ENCODE assay signal across 14 cellular contexts in genomic region chr12:96811083-96811482, GRCh38.
DNase-seq lines count a peak whose midpoint lies in the region; ATAC-seq and TF ChIP-seq lines count a peak whose summit lies in the region.
"Had no signal": no experiment of that assay in that cellular context is flagged by ENCODE, and none has a peak within 500 bp of the region (broad histone marks: within the 10 kb centered on the region; RNA-seq: fewer than 3 reads in every experiment).

No MANE protein-coding gene starts in this region.

- intact Hi-C loops in body of pancreas (cut with DNase I) = no loop called here

- H2AFZ ChIP-seq in Karpas-422 (ENCODE audit: low read length) = no peak overlapping the region

- 33 to 38% methylated on average over 3 of the region's 3 CpGs for WGBS in body of pancreas, 2 donors

- no peaks in the 10 kb centered on the region for H3K27me3 ChIP-seq in adipocyte (replicated peaks; ENCODE audit: control insufficient read depth, insufficient read depth, low read length)
- no peaks in the 10 kb centered on the region for H3K27me3 ChIP-seq in kidney epithelial cell (ENCODE audit: control insufficient read depth, insufficient read depth, low read length)
- H3K27me3 ChIP-seq in Karpas-422 (ENCODE audit: low read length) = no peaks in the 10 kb centered on the region
- H3K27me3 ChIP-seq in body of pancreas = no peaks in the 10 kb centered on the region
- H3K27me3 ChIP-seq: pancreas, transverse colon had no signal

- no peak overlapping the region for H3K9ac ChIP-seq in adipocyte (ENCODE audit: low read length)
- no peak overlapping the region for H3K9ac ChIP-seq in Karpas-422 (ENCODE audit: low read length)

- peaks cover 2% of the 10 kb centered on the region for H3K27me3 Mint-ChIP-seq in osteocyte (ENCODE audit: unreplicated experiment)
- H3K27me3 Mint-ChIP-seq: activated CD4-positive, alpha-beta T cell treated with anti-CD3 and anti-CD28 coated beads, Interleukin-2, amount 10 ng/mL, durations not matched to agents 24 days and 14 days had no signal

- H3K9me2 ChIP-seq in Karpas-422 (replicated peaks; ENCODE audit: insufficient read depth, low read length) = no peaks in the 10 kb centered on the region

- H3K4me2 ChIP-seq in Karpas-422 (ENCODE audit: low read depth, low read length, poor library complexity, severe bottlenecking) = no peak overlapping the region

- no peak overlapping the region for H3K27ac Mint-ChIP-seq in osteocyte (ENCODE audit: unreplicated experiment)
- H3K27ac Mint-ChIP-seq: activated CD4-positive, alpha-beta T cell treated with anti-CD3 and anti-CD28 coated beads, Interleukin-2, amount 10 ng/mL, durations not matched to agents 24 days and 14 days; activated naive CD4-positive, alpha-beta T cell treated with anti-CD3 and anti-CD28 coated beads, Interleukin-2, amount 50 U/mL, for 72 hours; CD8-positive, alpha-beta memory T cell; endodermal cell had no signal

- H3K4me1 ChIP-seq in adipocyte (ENCODE audit: control insufficient read depth, insufficient read depth, low read length) (no peaks in the 10 kb centered on the region), Karpas-422 (ENCODE audit: low read length) (no peaks in the 10 kb centered on the region), body of pancreas (no peaks in the 10 kb centered on the region)
- H3K4me1 ChIP-seq: pancreas, transverse colon had no signal

- no peaks in the 10 kb centered on the region for H3K36me3 Mint-ChIP-seq in osteocyte (ENCODE audit: unreplicated experiment)
- H3K36me3 Mint-ChIP-seq: activated naive CD4-positive, alpha-beta T cell treated with anti-CD3 and anti-CD28 coated beads, Interleukin-2, amount 50 U/mL, for 72 hours; CD8-positive, alpha-beta memory T cell had no signal

- peaks cover 8% of the 10 kb centered on the region for H3K9me3 Mint-ChIP-seq in osteocyte (ENCODE audit: unreplicated experiment)
- H3K9me3 Mint-ChIP-seq: activated CD4-positive, alpha-beta T cell treated with anti-CD3 and anti-CD28 coated beads, Interleukin-2, amount 10 ng/mL, durations not matched to agents 24 days and 14 days; activated naive CD4-positive, alpha-beta T cell treated with anti-CD3 and anti-CD28 coated beads, Interleukin-2, amount 50 U/mL, for 72 hours; endodermal cell had no signal

- H3K4me1 Mint-ChIP-seq in osteocyte (ENCODE audit: unreplicated experiment) = no peaks in the 10 kb centered on the region
- H3K4me1 Mint-ChIP-seq: activated CD4-positive, alpha-beta T cell treated with anti-CD3 and anti-CD28 coated beads, Interleukin-2, amount 10 ng/mL, durations not matched to agents 24 days and 14 days; CD8-positive, alpha-beta memory T cell had no signal

- H3K4me3 ChIP-seq in adipocyte (ENCODE audit: low read length) = no peak overlapping the region
- no peak overlapping the region for H3K4me3 ChIP-seq in kidney epithelial cell (ENCODE audit: low read depth, low read length)
- H3K4me3 ChIP-seq in Karpas-422 (ENCODE audit: low read length) = no peak overlapping the region
- H3K4me3 ChIP-seq in body of pancreas = no peak overlapping the region
- H3K4me3 ChIP-seq: pancreas, transverse colon had no signal

- H3K79me2 ChIP-seq in Karpas-422 (ENCODE audit: low read length) = no peaks in the 10 kb centered on the region

- no peak for TF ChIP-seq CTCF in kidney epithelial cell (IDR thresholded peaks at IDR 0.05; ENCODE audit: insufficient read depth, low read length, poor library complexity, severe bottlenecking)
- no peak for TF ChIP-seq CTCF in osteocyte (IDR thresholded peaks at IDR 0.05)
- TF ChIP-seq CTCF in body of pancreas (IDR thresholded peaks at IDR 0.05) = no peak

- H3K36me3 ChIP-seq in adipocyte (ENCODE audit: control insufficient read depth, insufficient read depth, low read length, severe bottlenecking) (no peaks in the 10 kb centered on the region), kidney epithelial cell (ENCODE audit: control insufficient read depth, insufficient read depth, low read length) (no peaks in the 10 kb centered on the region), Karpas-422 (ENCODE audit: insufficient read depth, low read length) (no peaks in the 10 kb centered on the region), body of pancreas (replicated peaks in 1 of 2; ENCODE audit: insufficient read depth in 1 of 2, low read depth in 2 of 2) (no peaks in the 10 kb centered on the region)
- H3K36me3 ChIP-seq: pancreas, transverse colon had no signal

- TF ChIP-seq POLR2A in body of pancreas (IDR thresholded peaks at IDR 0.05) = no peak

- H4K20me1 ChIP-seq in Karpas-422 (ENCODE audit: insufficient read depth, low read depth, low read length) = no peaks in the 10 kb centered on the region

- DNase-seq in AG08396 (ENCODE audit: low spot score) = peak; percentile 26
- peak; percentile 73 for DNase-seq in HS-5 (ENCODE audit: low read depth)
- peak; percentile 4 for DNase-seq in adipocyte (ENCODE audit: low read depth)
- peak; percentile 68 for DNase-seq in kidney epithelial cell (ENCODE audit: low read depth)
- no peak for DNase-seq in Karpas-422
- DNase-seq in osteocyte (ENCODE audit: extremely low spot score, unreplicated experiment) = no peak
- DNase-seq in body of pancreas = no peak
- no peak for DNase-seq in activated effector memory CD4-positive, alpha-beta T cell treated with anti-CD3 and anti-CD28 coated beads, Interleukin-2, amount 50 U/mL, for 16 hours
- DNase-seq: activated CD4-positive, alpha-beta T cell treated with anti-CD3 and anti-CD28 coated beads, Interleukin-2, amount 10 ng/mL, durations not matched to agents 24 days and 14 days; CD8-positive, alpha-beta memory T cell; endodermal cell; pancreas; transverse colon had no signal

- no peak overlapping the region for H3K4me3 Mint-ChIP-seq in osteocyte (ENCODE audit: unreplicated experiment)
- H3K4me3 Mint-ChIP-seq: activated CD4-positive, alpha-beta T cell treated with anti-CD3 and anti-CD28 coated beads, Interleukin-2, amount 10 ng/mL, durations not matched to agents 24 days and 14 days; CD8-positive, alpha-beta memory T cell; endodermal cell had no signal

- no peak for ATAC-seq in body of pancreas
- ATAC-seq: activated naive CD4-positive, alpha-beta T cell treated with anti-CD3 and anti-CD28 coated beads, Interleukin-2, amount 50 U/mL, for 72 hours; pancreas had no signal

- H3K27ac ChIP-seq in Karpas-422 (ENCODE audit: low read length) = no peak overlapping the region
- H3K27ac ChIP-seq in body of pancreas = no peak overlapping the region
- H3K27ac ChIP-seq: pancreas, transverse colon had no signal

- no peaks in the 10 kb centered on the region for H3K9me3 ChIP-seq in adipocyte (ENCODE audit: control insufficient read depth, low read length)
- H3K9me3 ChIP-seq in Karpas-422 (ENCODE audit: low read length) = no peaks in the 10 kb centered on the region
- H3K9me3 ChIP-seq in body of pancreas = no peaks in the 10 kb centered on the region
- H3K9me3 ChIP-seq: pancreas, transverse colon had no signal

Comparison
In these comparisons a context has a peak if more than half of its experiments do, and no peak if none do; other contexts are left out.
1. DNase-seq: peak in AG08396 (single experiment), HS-5 (single experiment), adipocyte (single experiment) and kidney epithelial cell (single experiment); none in Karpas-422 (single experiment), osteocyte (single experiment), body of pancreas (0 of 4) and activated effector memory CD4-positive, alpha-beta T cell treated with anti-CD3 and anti-CD28 coated beads, Interleukin-2, amount 50 U/mL, for 16 hours (single experiment).